Comparison of ENCODE assay signal across 1 cellular context in the genomic region with DNA sequence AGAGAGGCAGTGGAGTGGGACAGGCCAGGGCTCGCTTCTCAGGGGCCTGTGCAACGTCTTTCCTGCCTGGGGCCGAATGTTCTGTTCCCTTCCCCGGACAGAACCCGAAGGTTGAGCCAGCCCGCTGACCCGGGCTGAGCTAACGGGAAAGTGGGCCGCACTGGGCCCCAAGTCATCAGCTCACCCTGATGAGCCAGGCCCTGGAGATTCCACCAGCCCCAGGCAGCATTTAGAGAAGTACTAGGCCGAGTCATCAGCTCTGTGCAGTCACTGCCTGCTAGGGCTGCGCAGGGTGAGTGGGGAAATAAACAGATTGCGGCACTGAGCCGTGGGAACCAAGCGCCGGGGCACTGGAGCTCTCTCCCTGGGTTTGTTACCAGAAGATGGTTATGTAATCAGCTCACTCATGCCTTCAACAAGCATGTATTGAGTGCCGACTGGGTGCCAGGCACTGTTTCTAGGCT.
TF ChIP-seq lines count a peak whose summit lies in the region.

No MANE protein-coding gene starts in this region.

TF ChIP-seq in HepG2, 621 proteins besides CTCF, POLR2A, EP300 and RAD21:
- TF ChIP-seq, protein P1, sequence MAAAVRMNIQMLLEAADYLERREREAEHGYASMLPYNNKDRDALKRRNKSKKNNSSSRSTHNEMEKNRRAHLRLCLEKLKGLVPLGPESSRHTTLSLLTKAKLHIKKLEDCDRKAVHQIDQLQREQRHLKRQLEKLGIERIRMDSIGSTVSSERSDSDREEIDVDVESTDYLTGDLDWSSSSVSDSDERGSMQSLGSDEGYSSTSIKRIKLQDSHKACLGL (CRISPR knock-in tag; IDR thresholded peaks at IDR 0.05), result 0 out of 2 replicates have a peak, but pooled peaks have one; percentile 2
- peak; percentile 48; the same call in 1 of the 2 replicates for TF ChIP-seq ZNF687 (CRISPR knock-in tag; IDR thresholded peaks at IDR 0.05)
- no peak for TF ChIP-seq SNRNP70 (IDR thresholded peaks at IDR 0.05; ENCODE audit: low read depth, low read length)
- no peak for TF ChIP-seq MAFG (CRISPR knock-in tag; IDR thresholded peaks at IDR 0.05)
- 0 out of 2 replicates have a peak, but pooled peaks have one; percentile 21 for TF ChIP-seq FOSL2 (CRISPR knock-in tag; IDR thresholded peaks at IDR 0.05)
- no peak for TF ChIP-seq ONECUT2 (CRISPR knock-in tag; IDR thresholded peaks at IDR 0.05)
- TF ChIP-seq ZKSCAN8 (CRISPR knock-in tag; IDR thresholded peaks at IDR 0.05; ENCODE audit: borderline replicate concordance), result peak; percentile 90
TF ChIP-seq in HepG2: peak in this region for 4.
